Comparison of ENCODE assay signal across 1 cellular context in the genomic region with DNA sequence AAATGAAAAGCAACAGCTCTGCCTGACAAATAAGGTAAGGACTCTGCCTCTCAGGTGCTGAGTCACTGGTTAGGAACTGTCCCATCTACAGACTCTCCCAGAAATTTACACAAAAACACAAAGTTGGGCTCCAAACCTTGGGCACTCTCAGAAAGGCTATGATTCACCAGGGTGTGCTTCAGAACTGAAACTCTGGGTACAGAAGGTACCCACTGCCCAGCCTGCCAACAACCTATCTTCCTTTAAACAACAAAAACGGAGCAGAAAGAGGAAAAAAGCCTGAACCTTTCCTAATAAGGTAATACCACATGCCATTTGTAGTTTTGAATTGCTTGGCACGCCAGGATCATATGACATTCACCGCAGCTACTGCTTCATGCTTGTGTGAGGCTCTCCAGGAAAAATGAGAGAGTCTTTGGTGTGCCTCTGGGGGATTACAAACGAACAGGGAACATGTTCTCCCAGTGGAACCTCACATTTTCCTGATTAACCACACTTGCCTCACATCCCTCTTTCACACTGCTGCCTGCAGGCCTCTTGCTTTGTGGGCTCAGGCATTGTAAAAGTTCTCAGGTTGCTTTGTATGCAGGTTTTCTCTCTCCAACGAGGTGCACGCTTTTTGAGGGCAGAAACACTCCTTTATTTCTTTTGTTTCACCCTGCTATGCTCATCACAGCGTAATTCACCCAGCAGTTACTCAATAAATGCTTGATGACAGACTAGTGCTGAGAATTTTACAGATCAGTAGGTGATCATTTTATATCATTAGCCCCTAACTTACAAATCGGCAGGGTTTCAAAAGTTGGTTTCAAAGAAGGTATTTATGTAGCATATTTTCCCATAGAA.
TF ChIP-seq lines count a peak whose summit lies in the region.

No MANE protein-coding gene starts in this region.

TF ChIP-seq in SK-N-SH, 30 proteins besides CTCF, POLR2A, EP300 and RAD21 (continued from another document):
- TF ChIP-seq, protein P1, sequence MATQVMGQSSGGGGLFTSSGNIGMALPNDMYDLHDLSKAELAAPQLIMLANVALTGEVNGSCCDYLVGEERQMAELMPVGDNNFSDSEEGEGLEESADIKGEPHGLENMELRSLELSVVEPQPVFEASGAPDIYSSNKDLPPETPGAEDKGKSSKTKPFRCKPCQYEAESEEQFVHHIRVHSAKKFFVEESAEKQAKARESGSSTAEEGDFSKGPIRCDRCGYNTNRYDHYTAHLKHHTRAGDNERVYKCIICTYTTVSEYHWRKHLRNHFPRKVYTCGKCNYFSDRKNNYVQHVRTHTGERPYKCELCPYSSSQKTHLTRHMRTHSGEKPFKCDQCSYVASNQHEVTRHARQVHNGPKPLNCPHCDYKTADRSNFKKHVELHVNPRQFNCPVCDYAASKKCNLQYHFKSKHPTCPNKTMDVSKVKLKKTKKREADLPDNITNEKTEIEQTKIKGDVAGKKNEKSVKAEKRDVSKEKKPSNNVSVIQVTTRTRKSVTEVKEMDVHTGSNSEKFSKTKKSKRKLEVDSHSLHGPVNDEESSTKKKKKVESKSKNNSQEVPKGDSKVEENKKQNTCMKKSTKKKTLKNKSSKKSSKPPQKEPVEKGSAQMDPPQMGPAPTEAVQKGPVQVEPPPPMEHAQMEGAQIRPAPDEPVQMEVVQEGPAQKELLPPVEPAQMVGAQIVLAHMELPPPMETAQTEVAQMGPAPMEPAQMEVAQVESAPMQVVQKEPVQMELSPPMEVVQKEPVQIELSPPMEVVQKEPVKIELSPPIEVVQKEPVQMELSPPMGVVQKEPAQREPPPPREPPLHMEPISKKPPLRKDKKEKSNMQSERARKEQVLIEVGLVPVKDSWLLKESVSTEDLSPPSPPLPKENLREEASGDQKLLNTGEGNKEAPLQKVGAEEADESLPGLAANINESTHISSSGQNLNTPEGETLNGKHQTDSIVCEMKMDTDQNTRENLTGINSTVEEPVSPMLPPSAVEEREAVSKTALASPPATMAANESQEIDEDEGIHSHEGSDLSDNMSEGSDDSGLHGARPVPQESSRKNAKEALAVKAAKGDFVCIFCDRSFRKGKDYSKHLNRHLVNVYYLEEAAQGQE (IDR thresholded peaks at IDR 0.05; ENCODE audit: low read depth, low read length) = peak; percentile 47; the same call in 1 of the 2 replicates
- TF ChIP-seq TCF12 (IDR thresholded peaks at IDR 0.05) = no peak; the same call in 1 of the 2 replicates
- TF ChIP-seq RFX5 (IDR thresholded peaks at IDR 0.05; ENCODE audit: low read length) = no peak
- TF ChIP-seq, protein P2, sequence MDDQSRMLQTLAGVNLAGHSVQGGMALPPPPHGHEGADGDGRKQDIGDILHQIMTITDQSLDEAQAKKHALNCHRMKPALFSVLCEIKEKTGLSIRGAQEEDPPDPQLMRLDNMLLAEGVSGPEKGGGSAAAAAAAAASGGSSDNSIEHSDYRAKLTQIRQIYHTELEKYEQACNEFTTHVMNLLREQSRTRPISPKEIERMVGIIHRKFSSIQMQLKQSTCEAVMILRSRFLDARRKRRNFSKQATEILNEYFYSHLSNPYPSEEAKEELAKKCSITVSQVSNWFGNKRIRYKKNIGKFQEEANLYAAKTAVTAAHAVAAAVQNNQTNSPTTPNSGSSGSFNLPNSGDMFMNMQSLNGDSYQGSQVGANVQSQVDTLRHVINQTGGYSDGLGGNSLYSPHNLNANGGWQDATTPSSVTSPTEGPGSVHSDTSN (IDR thresholded peaks at IDR 0.05) = no peak
- TF ChIP-seq YY1 (IDR thresholded peaks at IDR 0.05; ENCODE audit: low read depth) = no peak
- TF ChIP-seq RCOR1 (IDR thresholded peaks at IDR 0.05; ENCODE audit: low read length) = no peak
- TF ChIP-seq, protein P3, sequence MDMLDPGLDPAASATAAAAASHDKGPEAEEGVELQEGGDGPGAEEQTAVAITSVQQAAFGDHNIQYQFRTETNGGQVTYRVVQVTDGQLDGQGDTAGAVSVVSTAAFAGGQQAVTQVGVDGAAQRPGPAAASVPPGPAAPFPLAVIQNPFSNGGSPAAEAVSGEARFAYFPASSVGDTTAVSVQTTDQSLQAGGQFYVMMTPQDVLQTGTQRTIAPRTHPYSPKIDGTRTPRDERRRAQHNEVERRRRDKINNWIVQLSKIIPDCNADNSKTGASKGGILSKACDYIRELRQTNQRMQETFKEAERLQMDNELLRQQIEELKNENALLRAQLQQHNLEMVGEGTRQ (IDR thresholded peaks at IDR 0.05; ENCODE audit: borderline replicate concordance, low read depth, low read length) = no peak
